Comparison of ENCODE assay signal across 8 cellular contexts in the genomic region with DNA sequence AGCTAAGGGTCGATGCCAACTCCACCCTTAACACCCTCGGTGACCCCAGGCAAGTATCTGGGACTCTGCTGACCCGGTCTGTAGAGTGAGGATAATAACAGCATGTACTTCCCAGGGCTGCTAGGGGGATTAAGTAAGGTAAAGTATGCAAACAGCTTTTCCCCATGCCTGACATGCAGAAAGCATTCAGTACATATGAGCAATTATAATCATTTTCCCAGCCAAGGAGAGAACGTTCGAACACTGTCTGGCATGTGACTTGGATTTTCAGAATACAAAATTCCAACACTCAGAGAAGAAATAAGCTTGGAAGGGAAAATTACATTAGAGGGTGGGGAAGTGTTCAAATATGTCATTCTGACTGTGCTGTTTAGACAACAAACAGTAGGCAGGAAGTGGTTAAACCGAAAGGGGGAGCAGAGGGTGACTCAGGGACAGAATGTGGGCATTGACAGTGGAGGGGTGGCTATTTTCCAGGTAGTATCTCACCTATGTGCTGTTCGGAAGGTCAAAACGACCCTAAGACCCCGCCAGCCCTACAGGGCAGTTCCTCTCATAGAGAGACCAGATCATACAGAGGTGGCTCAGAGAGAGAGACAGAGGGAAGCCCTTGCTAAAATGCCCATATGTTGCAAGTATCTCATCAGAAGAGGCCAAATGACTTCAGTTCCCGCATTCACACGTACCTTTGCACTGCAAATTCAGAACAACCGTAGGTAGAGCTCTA. TPM values are rescaled to one million over a fixed set of nuclear protein-coding genes. Genes with fewer than 3 reads are reported as not detected.
DNase-seq lines count a peak whose midpoint lies in the region; ATAC-seq, FAIRE-seq and TF ChIP-seq lines count a peak whose summit lies in the region.

No MANE protein-coding gene starts in this region.

- H3K4me1 ChIP-seq in GM12878 (ENCODE audit: control insufficient read depth, insufficient read depth, low read length) (peaks cover 13% of the 10 kb centered on the region), neutrophil (ENCODE audit: control insufficient read depth in 1 of 2, insufficient read depth in 1 of 2, low read depth in 1 of 2, low read length in 1 of 2) (peaks cover 91 to 97% of the 10 kb centered on the region in 2 experiments), sigmoid colon (peaks cover 0 to 5% (median 2%) of the 10 kb centered on the region in 4 donors)

- in situ Hi-C loops in GM12878 (cut with MboI), result no loop called here

- BruUV-seq in GM12878 (replicated peaks; lab: Mats Ljungman, UMichigan), result no TSS peak

- FAIRE-seq in GM12878 (lab: Jason Lieb, UNC), result peak; percentile 80

- no peak overlapping the region; the same call in 1 of the 2 replicates for H3K9ac ChIP-seq in GM12878 (ENCODE audit: control insufficient read depth, insufficient read depth, low read length)

- H3K27ac ChIP-seq in GM12878 (ENCODE audit: control insufficient read depth, insufficient read depth) (peak overlapping the region; percentile 9; the same call in 1 of the 2 replicates), neutrophil (peak overlapping the region; percentile 99), sigmoid colon (no peak overlapping the region)

- H3K4me3 ChIP-seq in GM12878 (no peak overlapping the region), neutrophil (ENCODE audit: low read depth in 1 of 2, low read length in 1 of 2) (peak overlapping the region; percentile 44 to 45), sigmoid colon (no peak overlapping the region)

- peak overlapping the region; percentile 49 for H2AFZ ChIP-seq in GM12878 (ENCODE audit: control insufficient read depth, low read depth, low read length)

- POLR2A ChIA-PET in GM12878 (lab: Charles Lee), result interaction anchor here (1.3 kb wide), 1 partner anchor 13 kb away, joined by 3 read pairs; no protein-coding TSS in a partner anchor

- no peaks in the 10 kb centered on the region for H4K20me1 ChIP-seq in GM12878 (ENCODE audit: control insufficient read depth, insufficient read depth)

- intact Hi-C loops in GM12878 (cut with micrococcal nuclease; ENCODE audit: unreplicated experiment) (no loop called here), sigmoid colon (cut with DNase I) (no loop called here)

- TF ChIP-seq EP300 in GM12878 (IDR thresholded peaks at IDR 0.05; ENCODE audit: borderline replicate concordance in 1 of 2, control insufficient read depth in 1 of 2, low read depth in 2 of 2, low read length in 2 of 2), result no peak
- no peak for TF ChIP-seq EP300 in sigmoid colon (IDR thresholded peaks at IDR 0.05)

- H3K36me3 ChIP-seq in GM12878 (ENCODE audit: control insufficient read depth in 2 of 2, insufficient read depth in 2 of 2, low read length in 1 of 2), result 0 out of 4 replicates have a peak, but pooled peaks cover 0 to 4% of the 10 kb centered on the region in 2 experiments
- H3K36me3 ChIP-seq in neutrophil, result peaks cover 34% of the 10 kb centered on the region
- H3K36me3 ChIP-seq in sigmoid colon, result peaks cover 0 to 16% (median 0%) of the 10 kb centered on the region in 4 donors

- peak overlapping the region; percentile 4; the same call in 1 of the 2 replicates for H3K4me2 ChIP-seq in GM12878 (ENCODE audit: control insufficient read depth, insufficient read depth)

- no peak for TF ChIP-seq RAD21 in GM12878 (IDR thresholded peaks at IDR 0.05; ENCODE audit: insufficient read depth, low read depth, low read length)

- TF ChIP-seq CTCF in GM12878 (IDR thresholded peaks at IDR 0.05 in 2 of 3, conservative IDR thresholded peaks at IDR 0.05 in 1 of 3; ENCODE audit: control insufficient read depth in 2 of 3, extremely low read depth in 1 of 3, insufficient read depth in 1 of 3, low read depth in 3 of 3, low read length in 3 of 3) (no peak), neutrophil (IDR thresholded peaks at IDR 0.05) (no peak), sigmoid colon (IDR thresholded peaks at IDR 0.05) (no peak)

- no peaks in the 10 kb centered on the region for H3K79me2 ChIP-seq in GM12878 (ENCODE audit: control insufficient read depth, insufficient read depth, low read length)

- DNase-seq in SW480 (ENCODE audit: low spot score), result peak; percentile 92
- DNase-seq in GM12878 (ENCODE audit: low read depth, low spot score), result peak; percentile 30
- no peak for DNase-seq in amniotic stem cell (lab: John Stamatoyannopoulos, UW)
- no peak for DNase-seq in sigmoid colon

- WGBS in GM12878 (ENCODE audit: insufficient coverage, insufficient replicate concordance, low lambda C conversion rate, missing lambda C conversion rate), result 32% methylated on average over 12 of the region's 12 CpGs
- 55 to 67% methylated on average over 12 of the region's 12 CpGs for WGBS in sigmoid colon, 2 donors

- H3K27me3 ChIP-seq in GM12878 (replicated peaks in 1 of 2; ENCODE audit: control insufficient read depth in 2 of 2, insufficient read depth in 2 of 2, low read length in 1 of 2), result no peaks in the 10 kb centered on the region
- no peaks in the 10 kb centered on the region for H3K27me3 ChIP-seq in neutrophil
- peaks cover 0 to 17% (median 5%) of the 10 kb centered on the region in 3 donors for H3K27me3 ChIP-seq in sigmoid colon

- CTCF ChIA-PET in GM12878 (lab: Yijun Ruan, JAX), result interaction anchor here (0.8 kb wide), 1 partner anchor 91 kb away, joined by 3 read pairs; no protein-coding TSS in a partner anchor

- H3K9me3 ChIP-seq in GM12878 (replicated peaks; ENCODE audit: control insufficient read depth, insufficient read depth, low read length), result no peaks in the 10 kb centered on the region
- peaks cover 3% of the 10 kb centered on the region for H3K9me3 ChIP-seq in neutrophil
- no peaks in the 10 kb centered on the region for H3K9me3 ChIP-seq in sigmoid colon

- ATAC-seq in GM18868 (IDR thresholded peaks at IDR 0.05; ENCODE audit: unreplicated experiment) (peak; percentile 96), HG03103 (IDR thresholded peaks at IDR 0.05; ENCODE audit: low read depth, unreplicated experiment) (peak; percentile 81), GM12878 (peak; percentile 95), GM18505 (IDR thresholded peaks at IDR 0.05; ENCODE audit: unreplicated experiment) (no peak)

- SMC1A ChIA-PET in GM12878 (lab: Charles Lee; ENCODE audit: uncharacterized antibody, unreplicated experiment), result interaction anchor here (0.9 to 1.7 kb wide), 4 partner anchors 8 to 125 kb away, joined by 3 to 8 read pairs (median 3); no protein-coding TSS in a partner anchor

- RAD21 ChIA-PET in GM12878 (lab: Charles Lee; ENCODE audit: unreplicated experiment), result interaction anchor here (1.0 to 1.2 kb wide), 3 partner anchors 32 to 122 kb away, joined by 3 to 4 read pairs (median 4); no protein-coding TSS in a partner anchor

- TF ChIP-seq POLR2A in GM12878 (IDR thresholded peaks at IDR 0.05; ENCODE audit: low read depth, low read length), result no peak
- TF ChIP-seq POLR2A in GM18505 (IDR thresholded peaks at IDR 0.05; ENCODE audit: borderline replicate concordance, extremely low read depth, insufficient read depth, insufficient read length), result no peak
- no peak for TF ChIP-seq POLR2A in sigmoid colon (IDR thresholded peaks at IDR 0.05)

RNA-seq across cellular contexts. Expression of gene ASPRV1, which starts 14.9 kb away (rescaled TPM):
- total RNA-seq in GM12878 (2013; cell fraction: nucleolus; rRNA removed), result 14.4 and 17.1 TPM in 2 replicates
- total RNA-seq in GM12878 (2014; rRNA removed) (0.11 and 0.38 TPM in 2 replicates), GM12878 (2014; rRNA removed; fragmentation: Illumina TruSeq; extraction: Trizol) (0.23 and 0.27 TPM in 2 replicates), GM12878 (2021) (0.53 and 0.59 TPM in 2 replicates), sigmoid colon (1 to 10 TPM; 1.1 to 1.4 (median 1.2) TPM)
- polyA plus RNA-seq in GM12878 (2011; ENCODE audit: low read depth), result 0.29 TPM
- polyA plus RNA-seq in GM12878 (2011; rRNA removed) (0.97 and 1.1 TPM in 2 replicates), GM12878 (2014; fragmentation: Illumina TruSeq; extraction: Trizol) (0.29 and 0.33 TPM in 2 replicates), GM12878 (2014; fragmentation: Nextera tagmentation; extraction: Ambion mirVana) (under 1 TPM; 0.11 to 0.16 TPM), GM12878 (2014; rRNA removed) (0.37 and 0.44 TPM in 2 replicates), GM12878 (2016; fragmentation: Nextera tagmentation; extraction: Ambion mirVana) (under 1 TPM; 0.60 to 0.64 TPM), sigmoid colon (1 to 10 TPM; 1.1 to 1.2 (median 1.2) TPM)
- polyA plus RNA-seq in GM12878 (2011; cell fraction: cytosol; rRNA removed), result 1.1 and 1.6 TPM in 2 replicates
- 2.4 and 3.2 TPM in 2 replicates for polyA plus RNA-seq in GM12878 (2011; cell fraction: nucleus; rRNA removed)
- 0.65 and 0.77 TPM in 2 replicates for polyA plus RNA-seq in GM12878 (2012)
- polyA minus RNA-seq in GM12878 (2011; rRNA and poly(A)+ RNA removed), result 0.88 and 2.8 TPM in 2 replicates
- polyA minus RNA-seq in GM12878 (2011; cell fraction: cytosol; rRNA and poly(A)+ RNA removed), result 0.42 and 0.67 TPM in 2 replicates
- 0.85 and 1.1 TPM in 2 replicates for polyA minus RNA-seq in GM12878 (2011; cell fraction: nucleus; rRNA and poly(A)+ RNA removed)

RNA-seq across cellular contexts. Expression of gene MXD1, which starts 31.6 kb away (rescaled TPM):
- total RNA-seq in GM12878 (2013; cell fraction: nucleolus; rRNA removed), result 11.5 and 13.8 TPM in 2 replicates
- total RNA-seq in GM12878 (2014; rRNA removed) (2.7 and 3.4 TPM in 2 replicates), GM12878 (2014; rRNA removed; fragmentation: Illumina TruSeq; extraction: Trizol) (1.8 and 2.2 TPM in 2 replicates), GM12878 (2021) (5.3 and 5.5 TPM in 2 replicates), sigmoid colon (1 to 10 TPM; 5.4 to 7.8 (median 7.3) TPM)
- polyA plus RNA-seq in GM12878 (2011; ENCODE audit: low read depth), result 3.0 TPM
- polyA plus RNA-seq in GM12878 (2011; rRNA removed) (9.9 and 10.2 TPM in 2 replicates), GM12878 (2014; fragmentation: Illumina TruSeq; extraction: Trizol) (3.2 and 3.4 TPM in 2 replicates), GM12878 (2014; fragmentation: Nextera tagmentation; extraction: Ambion mirVana) (1 to 10 TPM; 2.5 to 2.7 TPM), GM12878 (2014; rRNA removed) (2.6 and 3.0 TPM in 2 replicates), GM12878 (2016; fragmentation: Nextera tagmentation; extraction: Ambion mirVana) (1 to 10 TPM; 4.5 to 5.5 TPM), sigmoid colon (100 to 1,000 TPM in 1 of 3 donors, 10 to 100 TPM in 2; 44.2 to 102 (median 46.8) TPM)
- 3.3 and 4.7 TPM in 2 replicates for polyA plus RNA-seq in GM12878 (2011; cell fraction: cytosol; rRNA removed)
- 5.6 and 11.5 TPM in 2 replicates for polyA plus RNA-seq in GM12878 (2011; cell fraction: nucleus; rRNA removed)
- polyA plus RNA-seq in GM12878 (2012), result 5.3 and 5.5 TPM in 2 replicates
- 4.0 and 4.3 TPM in 2 replicates for polyA minus RNA-seq in GM12878 (2011; rRNA and poly(A)+ RNA removed)
- 4.0 and 4.8 TPM in 2 replicates for polyA minus RNA-seq in GM12878 (2011; cell fraction: cytosol; rRNA and poly(A)+ RNA removed)
- polyA minus RNA-seq in GM12878 (2011; cell fraction: nucleus; rRNA and poly(A)+ RNA removed), result 3.4 and 4.5 TPM in 2 replicates

RNA-seq across cellular contexts. Expression of gene SNRNP27, which starts 52.8 kb away (rescaled TPM):
- 34.6 and 37.5 TPM in 2 replicates for total RNA-seq in GM12878 (2013; cell fraction: nucleolus; rRNA removed)
- 33.2 and 41.0 TPM in 2 replicates for total RNA-seq in GM12878 (2014; rRNA removed)
- total RNA-seq in GM12878 (2014; rRNA removed; fragmentation: Illumina TruSeq; extraction: Trizol), result 49.8 and 52.7 TPM in 2 replicates
- 35.6 and 37.4 TPM in 2 replicates for total RNA-seq in GM12878 (2021)
- polyA plus RNA-seq in GM12878 (2011; ENCODE audit: low read depth), result 6.9 TPM
- 52.1 and 88.6 TPM in 2 replicates for polyA plus RNA-seq in GM12878 (2011; rRNA removed)
- 22.6 and 23.0 TPM in 2 replicates for polyA plus RNA-seq in GM12878 (2011; cell fraction: cytosol; rRNA removed)
- polyA plus RNA-seq in GM12878 (2011; cell fraction: nucleus; rRNA removed), result 27.8 and 30.8 TPM in 2 replicates
- 29.5 and 36.5 TPM in 2 replicates for polyA plus RNA-seq in GM12878 (2012)
- 49.2 and 66.8 TPM in 2 replicates for polyA plus RNA-seq in GM12878 (2014; fragmentation: Illumina TruSeq; extraction: Trizol)
- 10 to 100 TPM; 30.6 to 30.9 TPM for polyA plus RNA-seq in GM12878 (2014; fragmentation: Nextera tagmentation; extraction: Ambion mirVana)
- 34.5 and 46.3 TPM in 2 replicates for polyA plus RNA-seq in GM12878 (2014; rRNA removed)
- 10 to 100 TPM; 77.6 to 89.5 TPM for polyA plus RNA-seq in GM12878 (2016; fragmentation: Nextera tagmentation; extraction: Ambion mirVana)
- polyA minus RNA-seq in GM12878 (2011; rRNA and poly(A)+ RNA removed), result 4.3 and 6.6 TPM in 2 replicates
- 5.9 and 7.2 TPM in 2 replicates for polyA minus RNA-seq in GM12878 (2011; cell fraction: cytosol; rRNA and poly(A)+ RNA removed)
- 4.8 and 6.1 TPM in 2 replicates for polyA minus RNA-seq in GM12878 (2011; cell fraction: nucleus; rRNA and poly(A)+ RNA removed)
- total RNA-seq in sigmoid colon, result 10 to 100 TPM; 52.7 to 92.5 (median 69.3) TPM
- 10 to 100 TPM; 38.8 to 64.9 (median 57.1) TPM for polyA plus RNA-seq in sigmoid colon

Comparison
In these comparisons a context has a peak if more than half of its experiments do, and no peak if none do; other contexts are left out.
1. DNase-seq: peak in SW480 (single experiment) and GM12878 (single experiment); none in amniotic stem cell (single experiment) and sigmoid colon (single experiment).
2. H3K27ac ChIP-seq: peak in GM12878 (single experiment) and neutrophil (single experiment); none in sigmoid colon (0 of 4).
3. H3K4me3 ChIP-seq: peak in neutrophil (2 of 2); none in GM12878 (single experiment) and sigmoid colon (0 of 4).